Comparison of ENCODE assay signal across 9 cellular contexts in genomic region chr2:144834954-144835633, GRCh38.
DNase-seq lines count a peak whose midpoint lies in the region; TF ChIP-seq lines count a peak whose summit lies in the region.
"Had no signal": no experiment of that assay in that cellular context is flagged by ENCODE, and none has a peak within 500 bp of the region (broad histone marks: within the 10 kb centered on the region; RNA-seq: fewer than 3 reads in every experiment).

No MANE protein-coding gene starts in this region.

- H3K4me1 ChIP-seq in sigmoid colon, result peaks cover 0 to 13% (median 8%) of the 10 kb centered on the region in 4 donors

- intact Hi-C loops in sigmoid colon (cut with DNase I), result no loop called here
- intact Hi-C loops in dorsolateral prefrontal cortex (cut with DNase I), result no loop called here
- intact Hi-C loops in posterior cingulate gyrus (cut with DNase I), result no loop called here

- no peak for TF ChIP-seq CTCF in foreskin fibroblast (IDR thresholded peaks at IDR 0.05; ENCODE audit: low read depth, low read length)
- no peak for TF ChIP-seq CTCF in sigmoid colon (IDR thresholded peaks at IDR 0.05)
- TF ChIP-seq CTCF in dorsolateral prefrontal cortex (IDR thresholded peaks at IDR 0.05 in 54 of 56, conservative IDR thresholded peaks at IDR 0.05 in 2 of 56; ENCODE audit: low read depth in 1 of 56, partially characterized antibody in 56 of 56), result no peak

- H3K4me3 ChIP-seq in foreskin fibroblast (ENCODE audit: low read depth in 1 of 2, low read length in 2 of 2), result peak overlapping the region; percentile 11 to 30
- H3K4me3 ChIP-seq in sigmoid colon, result no peak overlapping the region
- peak overlapping the region in 3 of 59 donors; percentile 7 to 23 (median 19) for H3K4me3 ChIP-seq in dorsolateral prefrontal cortex

- no peak for TF ChIP-seq EP300 in sigmoid colon (IDR thresholded peaks at IDR 0.05)

- no peaks in the 10 kb centered on the region for H3K36me3 ChIP-seq in sigmoid colon

- 51 to 57% methylated on average over 5 of the region's 5 CpGs for WGBS in sigmoid colon, 2 donors

- no peak overlapping the region for H3K27ac ChIP-seq in sigmoid colon
- peak overlapping the region in 1 of 59 donors; percentile 49 for H3K27ac ChIP-seq in dorsolateral prefrontal cortex

- no peak for TF ChIP-seq POLR2A in sigmoid colon (IDR thresholded peaks at IDR 0.05)

- H3K27me3 ChIP-seq in sigmoid colon (no peaks in the 10 kb centered on the region), dorsolateral prefrontal cortex (no peaks in the 10 kb centered on the region)

- no peaks in the 10 kb centered on the region for H3K9me3 ChIP-seq in sigmoid colon

- DNase-seq in Daoy (ENCODE audit: low read depth), result peak; percentile 15
- peak; percentile 65 for DNase-seq in RPMI7951 (ENCODE audit: low read depth)
- peak; percentile 64 to 84 for DNase-seq in foreskin fibroblast
- DNase-seq in sigmoid colon, result peak; percentile 68
- DNase-seq in dorsolateral prefrontal cortex, result no peak
- no peak for DNase-seq in posterior cingulate gyrus
- DNase-seq in superior temporal gyrus (ENCODE audit: extremely low spot score), result no peak
- DNase-seq in NK-92 (lab: John Stamatoyannopoulos, UW; ENCODE audit: unreplicated experiment), result no peak
- DNase-seq: naive thymus-derived CD4-positive, alpha-beta T cell had no signal

Comparison
In these comparisons a context has a peak if more than half of its experiments do, and no peak if none do; other contexts are left out.
1. DNase-seq: peak in Daoy (single experiment), RPMI7951 (single experiment), foreskin fibroblast (2 of 2) and sigmoid colon (single experiment); none in dorsolateral prefrontal cortex (0 of 10), posterior cingulate gyrus (0 of 10), superior temporal gyrus (single experiment) and NK-92 (single experiment).
2. H3K4me3 ChIP-seq: peak in foreskin fibroblast (2 of 2); none in sigmoid colon (0 of 4).